ENCODE assay signal across 9 cellular contexts in the genomic region with DNA sequence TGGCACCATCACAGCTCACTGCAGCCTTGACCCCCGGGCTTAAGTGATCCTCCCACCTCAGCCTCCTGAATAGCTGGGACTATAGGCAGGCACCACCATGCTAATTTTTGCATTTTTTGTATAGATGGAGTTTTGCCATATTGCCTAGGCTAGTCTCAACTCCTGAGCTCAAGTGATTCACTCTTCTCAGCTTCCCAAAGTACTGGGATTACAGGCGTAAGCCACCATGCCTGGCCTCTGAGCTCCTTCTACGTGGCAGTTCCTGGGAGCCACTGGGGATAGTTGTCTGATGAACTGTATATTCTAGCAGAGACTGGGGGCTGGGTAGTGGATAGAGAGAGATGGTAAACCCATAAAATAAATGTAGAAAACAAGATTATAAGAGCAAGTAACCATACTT. TPM values are rescaled to one million over a fixed set of nuclear protein-coding genes. Genes with fewer than 3 reads are reported as not detected.
"Had no signal": no experiment of that assay in that cellular context is flagged by ENCODE, and none has a peak within 500 bp of the region (broad histone marks: within the 10 kb centered on the region; RNA-seq: fewer than 3 reads in every experiment).

No MANE protein-coding gene starts in this region.

- H3K27ac ChIP-seq: SJSA1, SK-N-MC had no signal

- H3K4me1 ChIP-seq: SJSA1 had no signal

- DNase-seq: KG1, NCI-H2081 treated with DMSO at 0.1 percent for 48 hours, Right ventricle myocardium superior, SIG-M5 had no signal

- H3K27me3 ChIP-seq: MG63, SJSA1 had no signal

- H3K4me3 ChIP-seq: MG63, SJSA1, SK-N-MC had no signal

- H3K9me3 ChIP-seq: MG63, SJSA1 had no signal

- H3K36me3 ChIP-seq: MG63, SJSA1 had no signal

RNA-seq across cellular contexts. Expression of gene IYD, which starts 26.1 kb away (rescaled TPM):
- total RNA-seq: IMR-90, NCI-H460, Right ventricle myocardium superior, SJSA1 had no signal
